9 cellular contexts compared by ENCODE assay signal in the genomic region with DNA sequence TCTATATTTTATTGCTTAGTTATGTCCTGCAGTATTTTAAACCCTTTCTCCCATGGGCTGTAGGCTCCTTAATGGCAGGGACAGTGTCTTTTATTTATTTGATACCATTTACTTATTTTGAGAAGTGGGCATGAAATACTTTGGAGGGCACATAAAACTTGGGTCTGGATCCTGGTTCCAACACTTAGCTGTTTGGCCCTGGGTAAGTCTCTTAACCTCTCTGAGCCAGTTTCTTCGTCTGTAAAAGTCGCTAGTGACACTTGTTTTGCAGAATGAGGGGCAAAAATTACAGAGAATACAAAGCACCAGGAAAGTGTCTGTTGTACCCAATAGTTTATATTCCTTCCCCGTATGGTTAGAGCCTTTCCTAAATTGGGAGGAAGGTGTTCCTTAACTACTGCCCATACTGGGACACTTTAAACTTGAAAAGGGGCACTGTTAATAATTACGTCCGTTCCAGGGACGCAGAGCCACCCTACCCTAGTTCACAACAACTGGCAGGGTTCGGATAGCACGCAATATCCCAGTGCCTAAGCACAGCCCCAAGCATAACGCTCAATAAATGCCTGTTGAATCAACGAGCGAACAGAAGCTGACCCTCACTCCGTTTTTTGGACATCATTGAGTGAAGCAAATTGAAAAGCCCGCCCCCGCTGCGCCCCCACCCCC. TPM values are rescaled to one million over a fixed set of nuclear protein-coding genes. Genes with fewer than 3 reads are reported as not detected.
DNase-seq lines count a peak whose midpoint lies in the region; ATAC-seq and TF ChIP-seq lines count a peak whose summit lies in the region.
"Had no signal": no experiment of that assay in that cellular context is flagged by ENCODE, and none has a peak within 500 bp of the region (broad histone marks: within the 10 kb centered on the region; RNA-seq: fewer than 3 reads in every experiment).

No MANE protein-coding gene starts in this region.

- no peaks in the 10 kb centered on the region for H3K9me2 ChIP-seq in OCI-LY7 (ENCODE audit: insufficient read depth, low read length)

- no peaks in the 10 kb centered on the region for H4K20me1 ChIP-seq in OCI-LY7 (ENCODE audit: insufficient read depth, low read length)

- no peak for TF ChIP-seq POLR2A in ovary (IDR thresholded peaks at IDR 0.05)

- CTCF ChIA-PET in OCI-LY7 (lab: Charles Lee; ENCODE audit: unreplicated experiment): no interaction called here

- intact Hi-C loops in OCI-LY7 (cut with micrococcal nuclease; ENCODE audit: unreplicated experiment): loop anchor here (5.0 kb wide), 1 partner anchor 64 kb away; no protein-coding TSS in a partner anchor
- intact Hi-C loops in ovary (cut with DNase I): loop anchor here in 1 of 4 donors (10.0 kb wide), 1 partner anchor 236 kb away; a partner anchor contains a TSS

- H3K36me3 ChIP-seq in OCI-LY7 (ENCODE audit: insufficient read depth, low read length) (no peaks in the 10 kb centered on the region), ovary (no peaks in the 10 kb centered on the region)

- POLR2A ChIA-PET in OCI-LY7 (lab: Charles Lee): interaction anchor here (0.6 to 1.1 kb wide), 4 partner anchors 67 to 144 kb away, joined by 3 to 7 read pairs (median 3); no protein-coding TSS in a partner anchor

- peak overlapping the region; percentile 96 for H3K4me2 ChIP-seq in OCI-LY7 (ENCODE audit: low read length)

- H2AFZ ChIP-seq in OCI-LY7 (ENCODE audit: low read length): peak overlapping the region; percentile 30; the same call in 1 of the 2 replicates

- no peak for TF ChIP-seq EP300 in ovary (IDR thresholded peaks at IDR 0.05)

- H3K4me3 ChIP-seq in OCI-LY7 (ENCODE audit: low read depth, low read length, poor library complexity, severe bottlenecking) (peak overlapping the region; percentile 76), ovary (peak overlapping the region; percentile 86)

- ATAC-seq in GM18511 (IDR thresholded peaks at IDR 0.05; ENCODE audit: unreplicated experiment): no peak
- ATAC-seq in HG03469 (IDR thresholded peaks at IDR 0.05; ENCODE audit: unreplicated experiment): no peak

- H3K4me1 ChIP-seq in OCI-LY7 (ENCODE audit: insufficient read depth, low read length, poor library complexity, severe bottlenecking) (peaks cover 71% of the 10 kb centered on the region), ovary (ENCODE audit: insufficient read depth) (peaks cover 22% of the 10 kb centered on the region)

- 5% methylated on average over 15 of the region's 15 CpGs for WGBS in ovary, 3 donors

- no peaks in the 10 kb centered on the region for H3K27me3 ChIP-seq in ovary

- H3K79me2 ChIP-seq in OCI-LY7 (ENCODE audit: insufficient read depth, low read depth, low read length): peaks cover 11% of the 10 kb centered on the region; the same call in 1 of the 2 replicates

- H3K9me3 ChIP-seq in OCI-LY7 (ENCODE audit: low read length) (no peaks in the 10 kb centered on the region), ovary (no peaks in the 10 kb centered on the region)

- H3K27ac ChIP-seq in OCI-LY7 (ENCODE audit: low read depth, low read length, poor library complexity, severe bottlenecking) (peak overlapping the region; percentile 96), epithelial cell of prostate (peak overlapping the region; percentile 96), ovary (peak overlapping the region; percentile 97)

- in situ Hi-C loops in Caki2 (cut with HindIII; ENCODE audit: low pct_unique_long_range_greater_than_20kb, low sequenced_read_pairs): no loop called here

- TF ChIP-seq CTCF in OCI-LY7 (conservative IDR thresholded peaks at IDR 0.05; ENCODE audit: low read length): no peak
- TF ChIP-seq CTCF in ovary (IDR thresholded peaks at IDR 0.05): no peak

- DNase-seq in Caki2 (ENCODE audit: low read depth) (peak; percentile 18), OCI-LY7 (ENCODE audit: low spot score) (peak; percentile 40), epithelial cell of prostate (ENCODE audit: low read depth, low spot score) (no peak), ovary (no peak), ureter (ENCODE audit: low spot score) (no peak), NCI-H146 treated with DMSO at 0.1 percent for 48 hours (lab: John Stamatoyannopoulos, UW; ENCODE audit: unreplicated experiment) (no peak)

- BruUV-seq in OCI-LY7 (replicated peaks; lab: Mats Ljungman, UMichigan): no TSS peak

RNA-seq across cellular contexts. Expression of a gene that starts 6.0 kb away (rescaled TPM):
- 1.9 and 4.6 TPM in 2 replicates for total RNA-seq in Caki2 (2014; rRNA removed; shearing (Covaris generic); ENCODE audit: low replicate concordance)
- total RNA-seq in OCI-LY7 (2014; rRNA removed; shearing (Covaris generic)): 3.4 and 3.7 TPM in 2 replicates
- 4.4 and 4.9 TPM in 2 replicates for total RNA-seq in OCI-LY7 (2022)
- total RNA-seq in ovary: 1 to 10 TPM in 4 of 7 donors, under 1 TPM in 3; 0.34 to 1.9 (median 1.0) TPM
- polyA plus RNA-seq in ovary: 1 to 10 TPM in 1 of 2 donors, under 1 TPM in 1; 0.97 to 1.3 TPM
- total RNA-seq in ureter: 1.5 TPM

RNA-seq across cellular contexts. Expression of a gene that starts 42.2 kb away (rescaled TPM):
- total RNA-seq in Caki2 (2014; rRNA removed; shearing (Covaris generic); ENCODE audit: low replicate concordance): 4.3 and 6.9 TPM in 2 replicates
- 42.5 and 43.2 TPM in 2 replicates for total RNA-seq in OCI-LY7 (2014; rRNA removed; shearing (Covaris generic))
- total RNA-seq in OCI-LY7 (2022) (79.1 and 81.4 TPM in 2 replicates), ovary (100 to 1,000 TPM in 5 of 7 donors, 10 to 100 TPM in 2; 36.2 to 231 (median 142) TPM), ureter (112 TPM)
- 100 to 1,000 TPM in 1 of 2 donors, 10 to 100 TPM in 1; 69.2 to 166 TPM for polyA plus RNA-seq in ovary

RNA-seq across cellular contexts. Expression of a gene that starts 45.5 kb away (rescaled TPM):
- total RNA-seq in Caki2 (2014; rRNA removed; shearing (Covaris generic); ENCODE audit: low replicate concordance): not detected in 2 replicates
- total RNA-seq in OCI-LY7 (2014; rRNA removed; shearing (Covaris generic)): not detected in 2 replicates
- not detected in 2 replicates for total RNA-seq in OCI-LY7 (2022)
- not detected for total RNA-seq in ovary
- polyA plus RNA-seq in ovary: not detected
- total RNA-seq in ureter: not detected
- total RNA-seq: activated CD8-positive, alpha-beta memory T cell treated with anti-CD3 and anti-CD28 coated beads for 36 hours had no signal

RNA-seq across cellular contexts. Expression of a gene that starts 49.9 kb away (rescaled TPM):
- total RNA-seq in Caki2 (2014; rRNA removed; shearing (Covaris generic); ENCODE audit: low replicate concordance): 2.4 TPM in 1 of 2 replicates, not detected in the other
- total RNA-seq in OCI-LY7 (2014; rRNA removed; shearing (Covaris generic)): not detected in 2 replicates
- total RNA-seq in OCI-LY7 (2022): not detected in 2 replicates
- not detected for total RNA-seq in ovary
- polyA plus RNA-seq in ovary: not detected
- not detected for total RNA-seq in ureter
- total RNA-seq: activated CD8-positive, alpha-beta memory T cell treated with anti-CD3 and anti-CD28 coated beads for 36 hours had no signal

Comparison
In these comparisons a context has a peak if more than half of its experiments do, and no peak if none do; other contexts are left out.
1. DNase-seq: peak in Caki2 (single experiment) and OCI-LY7 (single experiment); none in epithelial cell of prostate (single experiment), ovary (0 of 5), ureter (single experiment) and NCI-H146 treated with DMSO at 0.1 percent for 48 hours (single experiment).
2. Peak in every context shown above with its lines, with median percentiles within 50 percentile points of each other: H3K27ac ChIP-seq.